ENCODE assay signal across 23 cellular contexts in genomic region chr17:2379489-2380224, GRCh38. TPM values are rescaled to one million over a fixed set of nuclear protein-coding genes. Genes with fewer than 3 reads are reported as not detected.
DNase-seq lines count a peak whose midpoint lies in the region; ATAC-seq and TF ChIP-seq lines count a peak whose summit lies in the region.
"Had no signal": no experiment of that assay in that cellular context is flagged by ENCODE, and none has a peak within 500 bp of the region (broad histone marks: within the 10 kb centered on the region; RNA-seq: fewer than 3 reads in every experiment).

No MANE protein-coding gene starts in this region.

- H3K4me2 ChIP-seq in HCT116 (ENCODE audit: low read length) (no peak overlapping the region), neuronal stem cell (ENCODE audit: insufficient read depth, low read length, poor library complexity, severe bottlenecking) (no peak overlapping the region)
- H3K4me2 ChIP-seq: BLaER1 had no signal

- no peak overlapping the region for H3K27ac ChIP-seq in HCT116 (ENCODE audit: low read depth, low read length)
- peak overlapping the region; percentile 99 for H3K27ac ChIP-seq in RWPE1
- peak overlapping the region in 54 of 59 donors; percentile 2 to 86 (median 62) for H3K27ac ChIP-seq in dorsolateral prefrontal cortex
- no peak overlapping the region for H3K27ac ChIP-seq in neuronal stem cell (replicated peaks; ENCODE audit: low read length)
- H3K27ac ChIP-seq: Peyer's patch, SK-N-MC had no signal

- H3K9me3 Mint-ChIP-seq in activated T-cell treated with anti-CD3 and anti-CD28 coated beads, Interleukin-2, amount 50 U/mL, for 72 hours: no peaks in the 10 kb centered on the region
- H3K9me3 Mint-ChIP-seq: CD4-positive, alpha-beta memory T cell had no signal

- no CpG with 5 or more reads among the region's 25 CpGs for WGBS in neuronal stem cell (ENCODE audit: extremely low coverage in 2 of 2, insufficient read length in 2 of 2, insufficient replicate concordance in 1 of 2), 2 donors

- H2BK5ac ChIP-seq in neuronal stem cell (ENCODE audit: low read length): no peak overlapping the region

- H3K9me3 ChIP-seq in HCT116 (ENCODE audit: control insufficient read depth in 1 of 2, insufficient read depth in 1 of 2, low read depth in 1 of 2, low read length in 2 of 2): no peaks in the 10 kb centered on the region
- H3K9me3 ChIP-seq in neuronal stem cell (replicated peaks in 1 of 2; ENCODE audit: control insufficient read depth in 2 of 2, insufficient read depth in 1 of 2, low read depth in 1 of 2, low read length in 2 of 2): peaks cover 0 to 1% of the 10 kb centered on the region in 2 donors
- H3K9me3 ChIP-seq: BLaER1, Peyer's patch had no signal

- CTCF ChIA-PET in HCT116 (lab: Charles Lee) (interaction anchor here (1.0 to 6.3 kb wide), 2 partner anchors 36 to 38 kb away, joined by 3 to 351 read pairs; no protein-coding TSS in a partner anchor), RWPE1 (lab: Yijun Ruan, JAX) (interaction anchor here (0.7 to 4.3 kb wide), 4 partner anchors 37 to 490 kb away, joined by 3 to 54 read pairs (median 4); no protein-coding TSS in a partner anchor)

- no TSS peak for BruUV-seq in HCT116 (replicated peaks; lab: Mats Ljungman, UMichigan)

- no peaks in the 10 kb centered on the region for H3K27me3 Mint-ChIP-seq in activated T-cell treated with anti-CD3 and anti-CD28 coated beads, Interleukin-2, amount 50 U/mL, for 72 hours (ENCODE audit: low read depth)
- H3K27me3 Mint-ChIP-seq: CD4-positive, alpha-beta memory T cell had no signal

- H3K4me3 ChIP-seq in HCT116 (replicated peaks in 1 of 2; ENCODE audit: low read depth in 1 of 2, low read length in 2 of 2): no peak overlapping the region
- H3K4me3 ChIP-seq in dorsolateral prefrontal cortex: no peak overlapping the region
- no peak overlapping the region for H3K4me3 ChIP-seq in neuronal stem cell (ENCODE audit: low read length in 2 of 2)
- H3K4me3 ChIP-seq: BLaER1, K562, Peyer's patch, SK-N-MC had no signal

- H2BK120ac ChIP-seq in neuronal stem cell (ENCODE audit: low read depth, low read length): no peak overlapping the region

- ATAC-seq in HCT116: no peak
- ATAC-seq in activated T-cell treated with anti-CD3 and anti-CD28 coated beads, Interleukin-2, amount 50 U/mL, for 72 hours (replicated peaks in 1 of 2): no peak
- ATAC-seq: K562 had no signal

- H3K36me3 Mint-ChIP-seq in activated T-cell treated with anti-CD3 and anti-CD28 coated beads, Interleukin-2, amount 50 U/mL, for 72 hours (ENCODE audit: insufficient read depth in 2 of 2): peaks cover 0 to 4% of the 10 kb centered on the region in 2 donors

- no peak overlapping the region for H3K27ac Mint-ChIP-seq in activated T-cell treated with anti-CD3 and anti-CD28 coated beads, Interleukin-2, amount 50 U/mL, for 72 hours

- no peak overlapping the region for H2BK12ac ChIP-seq in neuronal stem cell (ENCODE audit: low read length)

- DNase-seq in HCT116 (ENCODE audit: low read depth, low spot score): no peak
- no peak for DNase-seq in RWPE1 (ENCODE audit: low spot score)
- DNase-seq in dorsolateral prefrontal cortex: no peak
- no peak for DNase-seq in neuronal stem cell (ENCODE audit: low spot score)
- DNase-seq in NCI-H82 treated with DMSO at 0.1 percent for 48 hours (lab: John Stamatoyannopoulos, UW; ENCODE audit: unreplicated experiment): no peak
- no peak for DNase-seq in NOMO-1 treated with DMSO at 0.1 percent for 48 hours (lab: John Stamatoyannopoulos, UW; ENCODE audit: unreplicated experiment)
- DNase-seq in HPDE6-E6E7 (ENCODE audit: extremely low spot score): no peak
- DNase-seq in activated T-cell treated with anti-CD3 and anti-CD28 coated beads, Interleukin-2, amount 50 U/mL, for 72 hours: no peak
- DNase-seq: COR-L47, GOT3, HCEC 1CT, Kasumi-1, NCI-H1092 treated with DMSO at 0.1 percent for 48 hours, NCI-H1436 treated with DMSO at 0.1 percent for 48 hours, NCI-H187 treated with DMSO at 0.1 percent for 48 hours, NCI-H446 treated with DMSO at 0.1 percent for 48 hours, NCI-H526, Peyer's patch, SIG-M5 had no signal

- POLR2A ChIA-PET in HCT116 (lab: Charles Lee) (no interaction called here), RWPE1 (lab: Yijun Ruan, JAX; ENCODE audit: low non-redundant PET) (no interaction called here)

- TF ChIP-seq CTCF in HCT116 (IDR thresholded peaks at IDR 0.05 in 2 of 3, conservative IDR thresholded peaks at IDR 0.05 in 1 of 3; ENCODE audit: borderline replicate concordance in 1 of 3, insufficient read depth in 1 of 3, low read depth in 2 of 3, low read length in 2 of 3) (no peak), RWPE1 (conservative IDR thresholded peaks at IDR 0.05; ENCODE audit: low read depth) (no peak), dorsolateral prefrontal cortex (IDR thresholded peaks at IDR 0.05 in 54 of 56, conservative IDR thresholded peaks at IDR 0.05 in 2 of 56; ENCODE audit: low read depth in 1 of 56, partially characterized antibody in 56 of 56) (no peak)

- H3K18ac ChIP-seq in neuronal stem cell (ENCODE audit: low read length): no peak overlapping the region

- intact Hi-C loops in HCT116 (cut with micrococcal nuclease) (no loop called here), dorsolateral prefrontal cortex (cut with DNase I) (loop anchor here in 1 of 2 donors (10.0 kb wide), 1 partner anchor 635 kb away; no protein-coding TSS in a partner anchor)

- H2AFZ ChIP-seq in HCT116 (ENCODE audit: low read depth, low read length, poor library complexity, severe bottlenecking): no peak overlapping the region
- H2AFZ ChIP-seq in neuronal stem cell (ENCODE audit: low read length): no peak overlapping the region

- H4K20me1 ChIP-seq in HCT116 (ENCODE audit: insufficient read depth): no peaks in the 10 kb centered on the region

- H3K9me2 ChIP-seq in HCT116 (ENCODE audit: insufficient read depth): no peaks in the 10 kb centered on the region

- TF ChIP-seq POLR2A in HCT116 (IDR thresholded peaks at IDR 0.05; ENCODE audit: borderline replicate concordance, extremely low read depth, insufficient read depth, insufficient read length): no peak

- H2AK5ac ChIP-seq in neuronal stem cell (ENCODE audit: low read depth, low read length): no peak overlapping the region

- H3K36me3 ChIP-seq in HCT116 (ENCODE audit: control insufficient read depth in 1 of 2, insufficient read depth in 2 of 2, low read length in 2 of 2) (peaks cover 3 to 4% of the 10 kb centered on the region in 2 experiments; a peak in 3 of 4 replicates), neuronal stem cell (replicated peaks in 1 of 2; ENCODE audit: control insufficient read depth in 2 of 2, insufficient read depth in 2 of 2, low read length in 2 of 2) (peaks cover 37 to 73% of the 10 kb centered on the region in 2 donors)

- H3K9ac ChIP-seq in HCT116 (ENCODE audit: low read length) (no peak overlapping the region), neuronal stem cell (ENCODE audit: low read depth, low read length, poor library complexity) (peak overlapping the region; percentile 75)

- H4K91ac ChIP-seq in neuronal stem cell (ENCODE audit: low read depth, low read length, poor library complexity): no peak overlapping the region

- H3K4me1 ChIP-seq in HCT116 (ENCODE audit: control insufficient read depth in 1 of 2, insufficient read depth in 2 of 2, low read length in 2 of 2) (peaks cover 0 to 8% of the 10 kb centered on the region in 2 experiments; a peak in 1 of 4 replicates), neuronal stem cell (ENCODE audit: control insufficient read depth in 2 of 2, insufficient read depth in 1 of 2, low read depth in 1 of 2, low read length in 2 of 2) (peaks cover 10 to 15% of the 10 kb centered on the region in 2 donors)

- no peak overlapping the region for H3K14ac ChIP-seq in neuronal stem cell (ENCODE audit: low read length)

- no peaks in the 10 kb centered on the region for H3K79me2 ChIP-seq in HCT116 (ENCODE audit: insufficient read depth, low read length)

- H2BK15ac ChIP-seq in neuronal stem cell (ENCODE audit: low read length): no peak overlapping the region

- H3K4ac ChIP-seq in neuronal stem cell (ENCODE audit: low read length): no peak overlapping the region

- no peak for TF ChIP-seq RAD21 in HCT116 (IDR thresholded peaks at IDR 0.05; ENCODE audit: low read depth)

- peaks cover 3% of the 10 kb centered on the region for H3K4me1 Mint-ChIP-seq in activated T-cell treated with anti-CD3 and anti-CD28 coated beads, Interleukin-2, amount 50 U/mL, for 72 hours (ENCODE audit: low read depth)

- no peaks in the 10 kb centered on the region for H3K27me3 ChIP-seq in HCT116 (ENCODE audit: insufficient read depth, low read length)
- no peaks in the 10 kb centered on the region for H3K27me3 ChIP-seq in dorsolateral prefrontal cortex
- no peaks in the 10 kb centered on the region for H3K27me3 ChIP-seq in neuronal stem cell (ENCODE audit: control insufficient read depth in 3 of 3, insufficient read depth in 3 of 3, low read depth in 1 of 3, low read length in 3 of 3)
- H3K27me3 ChIP-seq: BLaER1, Peyer's patch had no signal

- peaks cover 4% of the 10 kb centered on the region for H3K79me1 ChIP-seq in neuronal stem cell (ENCODE audit: low read depth, low read length)

- no peak overlapping the region for H4K8ac ChIP-seq in neuronal stem cell (ENCODE audit: low read depth, low read length)

- no peak overlapping the region for H3K4me3 Mint-ChIP-seq in activated T-cell treated with anti-CD3 and anti-CD28 coated beads, Interleukin-2, amount 50 U/mL, for 72 hours
- H3K4me3 Mint-ChIP-seq: CD4-positive, alpha-beta memory T cell had no signal

- no peak overlapping the region for H3K23ac ChIP-seq in neuronal stem cell (ENCODE audit: low read depth, low read length, poor library complexity)

- RAD21 ChIA-PET in HCT116 (lab: Charles Lee; ENCODE audit: low non-redundant PET in 1 of 2, low total read pairs in 2 of 2, uncharacterized antibody in 2 of 2, unreplicated experiment in 2 of 2): no interaction called here

TF ChIP-seq in HCT116, 20 proteins besides CTCF, POLR2A, EP300 and RAD21 (continues in another document):
- 0 out of 2 replicates have a peak, but pooled peaks have one; percentile 14 for TF ChIP-seq POLR2AphosphoS5 (IDR thresholded peaks at IDR 0.05; ENCODE audit: low read depth, low read length)

RNA-seq across cellular contexts. Expression of gene MNT, which starts 21.2 kb away (rescaled TPM):
- total RNA-seq in HCT116 (2021; ENCODE audit: unreplicated experiment): 37.0 TPM
- polyA plus RNA-seq in HCT116 (2012): 19.2 and 23.8 TPM in 2 replicates
- total RNA-seq in dorsolateral prefrontal cortex: 10 to 100 TPM; 32.2 to 70.3 (median 43.0) TPM
- polyA plus RNA-seq in neuronal stem cell (2013, experiment 1 of 2): 14.3 TPM
- 15.1 TPM for polyA plus RNA-seq in neuronal stem cell (2013, experiment 2 of 2)
- total RNA-seq in activated T-cell treated with anti-CD3 and anti-CD28 coated beads, Interleukin-2, amount 50 U/mL, for 72 hours: 10 to 100 TPM; 23.8 to 24.3 TPM

RNA-seq across cellular contexts. Expression of gene SGSM2, which starts 42.4 kb away (rescaled TPM):
- total RNA-seq in HCT116 (2021; ENCODE audit: unreplicated experiment) (68.1 TPM), dorsolateral prefrontal cortex (100 to 1,000 TPM in 115 of 120 experiments, 10 to 100 TPM in 5; 82.4 to 230 (median 136) TPM)
- polyA plus RNA-seq in HCT116 (2012): 74.2 and 92.5 TPM in 2 replicates
- 69.6 TPM for polyA plus RNA-seq in neuronal stem cell (2013, experiment 1 of 2)
- polyA plus RNA-seq in neuronal stem cell (2013, experiment 2 of 2): 67.4 TPM
- total RNA-seq in activated T-cell treated with anti-CD3 and anti-CD28 coated beads, Interleukin-2, amount 50 U/mL, for 72 hours: 10 to 100 TPM; 40.8 to 57.5 TPM

RNA-seq across cellular contexts. Expression of gene TSR1, which starts 43.4 kb away (rescaled TPM):
- 77.2 TPM for total RNA-seq in HCT116 (2021; ENCODE audit: unreplicated experiment)
- 47.2 and 49.7 TPM in 2 replicates for polyA plus RNA-seq in HCT116 (2012)
- total RNA-seq in dorsolateral prefrontal cortex: 10 to 100 TPM; 16.4 to 33.3 (median 23.0) TPM
- 13.1 TPM for polyA plus RNA-seq in neuronal stem cell (2013, experiment 1 of 2)
- polyA plus RNA-seq in neuronal stem cell (2013, experiment 2 of 2): 13.0 TPM
- total RNA-seq in activated T-cell treated with anti-CD3 and anti-CD28 coated beads, Interleukin-2, amount 50 U/mL, for 72 hours: 10 to 100 TPM; 36.4 to 38.2 TPM

Comparison
In these comparisons a context has a peak if more than half of its experiments do, and no peak if none do; other contexts are left out.
1. H3K27ac ChIP-seq: peak in RWPE1 (single experiment) and dorsolateral prefrontal cortex (54 of 59); none in HCT116 (single experiment) and neuronal stem cell (single experiment).